ENCODE assay signal across 13 cellular contexts in the genomic region with DNA sequence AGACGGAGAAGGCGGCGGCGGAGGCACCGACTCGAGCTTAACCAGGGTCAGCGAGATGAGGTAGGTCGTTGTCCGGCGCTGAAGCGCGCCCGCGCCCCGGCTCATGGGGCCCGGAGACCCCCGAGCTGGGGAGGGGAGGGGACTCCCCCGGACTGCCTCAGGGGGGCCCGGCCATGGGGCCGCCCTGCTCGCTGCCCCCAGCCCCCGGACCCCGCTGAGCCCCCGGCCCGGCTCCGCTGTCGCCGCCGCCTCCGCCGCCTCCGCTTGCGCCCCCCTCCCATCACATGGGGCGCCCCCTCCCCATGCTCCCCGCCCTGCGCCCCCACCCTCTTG. TPM values are rescaled to one million over a fixed set of nuclear protein-coding genes. Genes with fewer than 3 reads are reported as not detected.
A peak's percentile ranks its signal among the peaks of the same experiment; 100 is the strongest.
DNase-seq lines count a peak whose midpoint lies in the region; ATAC-seq, FAIRE-seq and TF ChIP-seq lines count a peak whose summit lies in the region.
"Had no signal": no experiment of that assay in that cellular context is flagged by ENCODE, and none has a peak within 500 bp of the region (broad histone marks: within the 10 kb centered on the region; RNA-seq: fewer than 3 reads in every experiment).

No MANE protein-coding gene starts in this region.

- no peak for TF ChIP-seq CTCF in AG10803 (conservative IDR thresholded peaks at IDR 0.05; ENCODE audit: low read length)
- peak; percentile 17; the same call in 1 of the 2 replicates for TF ChIP-seq CTCF in VCaP (conservative IDR thresholded peaks at IDR 0.05)
- no peak for TF ChIP-seq CTCF in right atrium auricular region (IDR thresholded peaks at IDR 0.05)
- TF ChIP-seq CTCF in psoas muscle (IDR thresholded peaks at IDR 0.05): no peak

- H3K9me3 ChIP-seq in right atrium auricular region (no peaks in the 10 kb centered on the region), psoas muscle (no peaks in the 10 kb centered on the region)
- H3K9me3 ChIP-seq: transverse colon had no signal

- DNase-seq in AG10803 (ENCODE audit: low read depth): no peak
- DNase-seq in right atrium auricular region (ENCODE audit: low spot score): no peak
- DNase-seq in psoas muscle: no peak
- DNase-seq in putamen (ENCODE audit: low spot score): no peak
- DNase-seq in OCI-M2 (lab: John Stamatoyannopoulos, UW; ENCODE audit: unreplicated experiment): no peak
- DNase-seq in RCC 7860 (ENCODE audit: low spot score): no peak
- DNase-seq: activated T-cell treated with anti-CD3 and anti-CD28 coated beads, Interleukin-2, amount 50 U/mL, for 72 hours; CD4-positive, alpha-beta memory T cell; erythroblast; transverse colon had no signal

- intact Hi-C loops in psoas muscle (cut with DNase I): no loop called here

- H3K4me1 ChIP-seq in right atrium auricular region (peaks cover 0 to 41% of the 10 kb centered on the region in 2 donors), psoas muscle (peaks cover 25% of the 10 kb centered on the region)

- H3K4me3 ChIP-seq in AG10803 (ENCODE audit: low read length) (peak overlapping the region; percentile 15), right atrium auricular region (peak overlapping the region; percentile 34 to 49), psoas muscle (peak overlapping the region; percentile 65)

- FAIRE-seq in RCC 7860 (lab: Jason Lieb, UNC): no peak
- FAIRE-seq: TTC549 had no signal

- WGBS in psoas muscle, 3 donors: 0 to 6% (median 5%) methylated on average over 6 to 36 of the region's 36 CpGs

- H3K27ac ChIP-seq in VCaP (peak overlapping the region; percentile 15; the same call in 1 of the 2 replicates), right atrium auricular region (peak overlapping the region; percentile 23 to 33), psoas muscle (no peak overlapping the region)
- H3K27ac ChIP-seq: transverse colon had no signal

- H3K27me3 ChIP-seq in right atrium auricular region (peaks cover 16 to 29% of the 10 kb centered on the region in 2 donors), psoas muscle (ENCODE audit: insufficient read depth in 3 of 3, low read length in 2 of 3) (peaks cover 0 to 66% (median 25%) of the 10 kb centered on the region in 3 donors)

- ATAC-seq in psoas muscle (no peak), GM18909 (IDR thresholded peaks at IDR 0.05; ENCODE audit: poor library complexity, unreplicated experiment) (no peak)
- ATAC-seq: activated T-cell treated with anti-CD3 and anti-CD28 coated beads, Interleukin-2, amount 50 U/mL, for 72 hours had no signal

- H3K36me3 ChIP-seq in right atrium auricular region: no peaks in the 10 kb centered on the region
- no peaks in the 10 kb centered on the region for H3K36me3 ChIP-seq in psoas muscle (ENCODE audit: insufficient read depth in 1 of 2, low read depth in 1 of 2)
- H3K36me3 ChIP-seq: transverse colon had no signal

RNA-seq across cellular contexts. Expression of gene AGAP2, which starts 0.4 kb away (rescaled TPM):
- total RNA-seq in right atrium auricular region: 1 to 10 TPM in 1 of 2 donors, under 1 TPM in 1; 0.75 to 4.8 TPM
- 1 to 10 TPM; 3.5 to 9.6 (median 5.8) TPM for total RNA-seq in psoas muscle
- polyA plus RNA-seq in psoas muscle: 1 to 10 TPM; 2.5 to 3.9 (median 2.9) TPM

RNA-seq across cellular contexts. Expression of gene TSPAN31, which starts 6.7 kb away (rescaled TPM):
- total RNA-seq in right atrium auricular region: 10 to 100 TPM; 50.3 to 59.6 TPM
- total RNA-seq in psoas muscle: 10 to 100 TPM; 14.6 to 21.0 (median 18.8) TPM
- 10 to 100 TPM; 16.8 to 31.2 (median 23.2) TPM for polyA plus RNA-seq in psoas muscle

RNA-seq across cellular contexts. Expression of gene CDK4, which starts 14.0 kb away (rescaled TPM):
- 10 to 100 TPM; 32.1 to 59.7 TPM for total RNA-seq in right atrium auricular region
- total RNA-seq in psoas muscle: 10 to 100 TPM; 38.0 to 74.1 (median 53.6) TPM
- polyA plus RNA-seq in psoas muscle: 100 to 1,000 TPM in 1 of 3 donors, 10 to 100 TPM in 2; 52.8 to 105 (median 56.6) TPM

RNA-seq across cellular contexts. Expression of gene MARCHF9, which starts 16.8 kb away (rescaled TPM):
- total RNA-seq in right atrium auricular region: 10 to 100 TPM in 1 of 2 donors, 1 to 10 TPM in 1; 8.4 to 11.6 TPM
- 1 to 10 TPM; 7.8 to 9.4 (median 8.8) TPM for total RNA-seq in psoas muscle
- polyA plus RNA-seq in psoas muscle: 1 to 10 TPM; 5.7 to 8.8 (median 7.2) TPM

RNA-seq across cellular contexts. Expression of gene CYP27B1, which starts 28.8 kb away (rescaled TPM):
- total RNA-seq in right atrium auricular region: under 1 TPM; 0.28 to 0.33 TPM
- total RNA-seq in psoas muscle: under 1 TPM in 3 of 4 donors, not detected in 1; 0.42 to 0.54 (median 0.50) TPM
- under 1 TPM in 2 of 3 donors, not detected in 1; 0.06 to 0.10 TPM for polyA plus RNA-seq in psoas muscle

Comparison
In these comparisons a context has a peak if more than half of its experiments do, and no peak if none do; other contexts are left out.
1. H3K4me3 ChIP-seq: peak in every context shown above with its lines; median percentile 65 in psoas muscle; 42 in right atrium auricular region; 15 in AG10803.